In genomic region chr1:92756537-92756936, GRCh38 we compare ENCODE assay signal across 26 cellular contexts. TPM values are rescaled to one million over a fixed set of nuclear protein-coding genes. Genes with fewer than 3 reads are reported as not detected.
A peak's percentile ranks its signal among the peaks of the same experiment; 100 is the strongest.
DNase-seq lines count a peak whose midpoint lies in the region; ATAC-seq, FAIRE-seq and TF ChIP-seq lines count a peak whose summit lies in the region.
"Had no signal": no experiment of that assay in that cellular context is flagged by ENCODE, and none has a peak within 500 bp of the region (broad histone marks: within the 10 kb centered on the region; RNA-seq: fewer than 3 reads in every experiment).

No MANE protein-coding gene starts in this region.

- intact Hi-C loops in K562 (cut with micrococcal nuclease): no loop called here
- intact Hi-C loops in left ventricle myocardium superior (cut with micrococcal nuclease): no loop called here
- intact Hi-C loops in sigmoid colon (cut with DNase I): no loop called here
- intact Hi-C loops in CD4-positive, alpha-beta memory T cell (cut with micrococcal nuclease): no loop called here

- TF ChIP-seq EP300 in K562 (IDR thresholded peaks at IDR 0.05; ENCODE audit: low read length) (no peak), sigmoid colon (IDR thresholded peaks at IDR 0.05) (no peak)

- no peak overlapping the region for H3K4me2 ChIP-seq in K562 (ENCODE audit: insufficient read depth, low read length)
- H3K4me2 ChIP-seq: KMS-11 had no signal

- no peaks in the 10 kb centered on the region for H3K9me3 Mint-ChIP-seq in activated CD8-positive, alpha-beta memory T cell treated with anti-CD3 and anti-CD28 coated beads, Interleukin-2, amount 10 ng/mL, durations not matched to agents 7 days and 5 days (ENCODE audit: low read depth)
- peaks cover 0 to 2% (median 0%) of the 10 kb centered on the region in 8 donors for H3K9me3 Mint-ChIP-seq in CD4-positive, alpha-beta memory T cell
- H3K9me3 Mint-ChIP-seq: activated naive CD8-positive, alpha-beta T cell treated with anti-CD3 and anti-CD28 coated beads, Interleukin-2, amount 50 U/mL, for 24 hours; activated T-cell treated with anti-CD3 and anti-CD28 coated beads, Interleukin-2, amount 50 U/mL, for 24 hours; effector memory CD8-positive, alpha-beta T cell; memory B cell; T-helper 1 cell treated with Interleukin-12 subunit alpha and Interleukin-12 subunit beta and Interleukin-4 antibody, amounts not matched to agents 30 μg/mL and 1 μg/mL, for 36 hours had no signal

- TF ChIP-seq POLR2A in K562 (conservative IDR thresholded peaks at IDR 0.05): no peak
- TF ChIP-seq POLR2A in sigmoid colon (IDR thresholded peaks at IDR 0.05): no peak

- no peak for FAIRE-seq in K562 (lab: Jason Lieb, UNC)
- FAIRE-seq in D721Med (lab: Jason Lieb, UNC): no peak
- FAIRE-seq: colon, G401.6, keratinocyte had no signal

- H3K9me1 ChIP-seq in K562 (ENCODE audit: control insufficient read depth, insufficient read depth, low read length): no peaks in the 10 kb centered on the region

- no TSS peak for BruUV-seq in K562 (replicated peaks; lab: Mats Ljungman, UMichigan)

- peaks cover 24% of the 10 kb centered on the region for H3K27me3 Mint-ChIP-seq in activated CD8-positive, alpha-beta memory T cell treated with anti-CD3 and anti-CD28 coated beads, Interleukin-2, amount 10 ng/mL, durations not matched to agents 7 days and 5 days
- peaks cover 1 to 2% of the 10 kb centered on the region in 2 donors for H3K27me3 Mint-ChIP-seq in CD4-positive, alpha-beta memory T cell
- H3K27me3 Mint-ChIP-seq: activated T-cell treated with anti-CD3 and anti-CD28 coated beads, Interleukin-2, amount 50 U/mL, for 24 hours; memory B cell had no signal

- H3K9me3 ChIP-seq in K562 (replicated peaks; ENCODE audit: control insufficient read depth, insufficient read depth, low read depth, low read length): peaks cover 2% of the 10 kb centered on the region; the same call in 1 of the 2 replicates
- H3K9me3 ChIP-seq in sigmoid colon: no peaks in the 10 kb centered on the region
- no peaks in the 10 kb centered on the region for H3K9me3 ChIP-seq in CD4-positive, alpha-beta memory T cell (ENCODE audit: control insufficient read depth in 1 of 2, low read length in 2 of 2)
- H3K9me3 ChIP-seq: gastroesophageal sphincter, neutrophil, vagina had no signal

- TF ChIP-seq CTCF in K562 (IDR thresholded peaks at IDR 0.05 in 2 of 3, conservative IDR thresholded peaks at IDR 0.05 in 1 of 3; ENCODE audit: insufficient read depth in 2 of 3, low read depth in 1 of 3, low read length in 3 of 3) (no peak), sigmoid colon (IDR thresholded peaks at IDR 0.05) (no peak), D721Med (IDR thresholded peaks at IDR 0.05; ENCODE audit: insufficient read depth, missing control alignments) (no peak)

- H3K27ac ChIP-seq in K562 (ENCODE audit: extremely low read depth, low read depth, low read length) (no peak overlapping the region), sigmoid colon (peak overlapping the region in 3 of 4 donors; percentile 59 to 65 (median 59))
- no peak overlapping the region for H3K27ac ChIP-seq in CD4-positive, alpha-beta memory T cell (ENCODE audit: low read depth, low read length)
- H3K27ac ChIP-seq: KMS-11, neutrophil, SK-N-MC, vagina had no signal

- peaks cover 4 to 12% of the 10 kb centered on the region in 2 experiments; a peak in 4 of 5 replicates for H3K4me1 ChIP-seq in K562 (replicated peaks in 1 of 2; ENCODE audit: control insufficient read depth in 2 of 2, insufficient read depth in 2 of 2, low read length in 2 of 2)
- peaks cover 0 to 7% (median 3%) of the 10 kb centered on the region in 4 donors for H3K4me1 ChIP-seq in sigmoid colon
- H3K4me1 ChIP-seq in CD4-positive, alpha-beta memory T cell (ENCODE audit: insufficient read depth, low read length): no peaks in the 10 kb centered on the region
- H3K4me1 ChIP-seq: vagina had no signal

- WGBS in K562 (ENCODE audit: insufficient coverage, low coverage, missing lambda C conversion rate): 60% methylated on average over 4 of the region's 4 CpGs
- 97 to 98% methylated on average over 4 of the region's 4 CpGs for WGBS in sigmoid colon, 2 donors

- ATAC-seq in K562 (peak; percentile 61), left ventricle myocardium superior (peak; percentile 5)
- ATAC-seq in activated CD8-positive, alpha-beta memory T cell treated with anti-CD3 and anti-CD28 coated beads, Interleukin-2, amount 10 ng/mL, durations not matched to agents 7 days and 5 days: no peak
- ATAC-seq: activated naive CD8-positive, alpha-beta T cell treated with anti-CD3 and anti-CD28 coated beads, Interleukin-2, amount 50 U/mL, for 24 hours; effector memory CD8-positive, alpha-beta T cell; esophagus mucosa had no signal

- H3K27ac Mint-ChIP-seq in activated CD8-positive, alpha-beta memory T cell treated with anti-CD3 and anti-CD28 coated beads, Interleukin-2, amount 10 ng/mL, durations not matched to agents 7 days and 5 days: no peak overlapping the region
- no peak overlapping the region for H3K27ac Mint-ChIP-seq in CD4-positive, alpha-beta memory T cell
- H3K27ac Mint-ChIP-seq: activated naive CD8-positive, alpha-beta T cell treated with anti-CD3 and anti-CD28 coated beads, Interleukin-2, amount 50 U/mL, for 24 hours; activated T-cell treated with anti-CD3 and anti-CD28 coated beads, Interleukin-2, amount 50 U/mL, for 24 hours; effector memory CD8-positive, alpha-beta T cell; memory B cell; T-helper 1 cell treated with Interleukin-12 subunit alpha and Interleukin-12 subunit beta and Interleukin-4 antibody, amounts not matched to agents 30 μg/mL and 1 μg/mL, for 36 hours had no signal

- CTCF ChIA-PET in K562 (lab: Yijun Ruan, JAX; ENCODE audit: low intra/inter-chr PET ratio): no interaction called here
- CTCF ChIA-PET in activated CD8-positive, alpha-beta memory T cell treated with anti-CD3 and anti-CD28 coated beads, Interleukin-2, amount 10 ng/mL, durations not matched to agents 7 days and 5 days (lab: Charles Lee): interaction anchor here (1.6 kb wide), 1 partner anchor 32 kb away, joined by 3 read pairs; no protein-coding TSS in a partner anchor
- CTCF ChIA-PET in CD4-positive, alpha-beta memory T cell (lab: Charles Lee; ENCODE audit: partially characterized antibody): no interaction called here

- no peaks in the 10 kb centered on the region for H3K36me3 Mint-ChIP-seq in activated CD8-positive, alpha-beta memory T cell treated with anti-CD3 and anti-CD28 coated beads, Interleukin-2, amount 10 ng/mL, durations not matched to agents 7 days and 5 days
- H3K36me3 Mint-ChIP-seq in CD4-positive, alpha-beta memory T cell: no peaks in the 10 kb centered on the region

- TF ChIP-seq RAD21 in K562 (CRISPR knock-in tag; conservative IDR thresholded peaks at IDR 0.05 in 1 of 2, IDR thresholded peaks at IDR 0.05 in 1 of 2): no peak

- H4K20me1 ChIP-seq in K562 (replicated peaks; ENCODE audit: control insufficient read depth, insufficient read depth, low read length): no peaks in the 10 kb centered on the region

- no peak overlapping the region for H2AFZ ChIP-seq in K562 (ENCODE audit: low read depth, low read length)

- H3K27me3 ChIP-seq in K562 (ENCODE audit: control insufficient read depth in 2 of 2, insufficient read depth in 2 of 2, low read length in 2 of 2) (no peaks in the 10 kb centered on the region; a peak in 1 of 5 replicates), sigmoid colon (no peaks in the 10 kb centered on the region)
- H3K27me3 ChIP-seq in CD4-positive, alpha-beta memory T cell (ENCODE audit: insufficient read depth, low read length): no peaks in the 10 kb centered on the region
- H3K27me3 ChIP-seq: gastroesophageal sphincter, neutrophil, vagina had no signal

- no peak overlapping the region for H3K9ac ChIP-seq in K562 (ENCODE audit: insufficient read depth in 1 of 2, low read depth in 2 of 2, low read length in 2 of 2)
- H3K9ac ChIP-seq: KMS-11 had no signal

- no peak overlapping the region for H3K4me3 Mint-ChIP-seq in activated CD8-positive, alpha-beta memory T cell treated with anti-CD3 and anti-CD28 coated beads, Interleukin-2, amount 10 ng/mL, durations not matched to agents 7 days and 5 days
- no peak overlapping the region for H3K4me3 Mint-ChIP-seq in CD4-positive, alpha-beta memory T cell
- H3K4me3 Mint-ChIP-seq: activated naive CD8-positive, alpha-beta T cell treated with anti-CD3 and anti-CD28 coated beads, Interleukin-2, amount 50 U/mL, for 24 hours; activated T-cell treated with anti-CD3 and anti-CD28 coated beads, Interleukin-2, amount 50 U/mL, for 24 hours; CD14-positive monocyte; effector memory CD8-positive, alpha-beta T cell; memory B cell; T-helper 1 cell treated with Interleukin-12 subunit alpha and Interleukin-12 subunit beta and Interleukin-4 antibody, amounts not matched to agents 30 μg/mL and 1 μg/mL, for 36 hours had no signal

- H3K36me3 ChIP-seq in K562 (ENCODE audit: control insufficient read depth, insufficient read depth, low read length): peaks cover 7% of the 10 kb centered on the region; the same call in 1 of the 3 replicates
- H3K36me3 ChIP-seq in sigmoid colon: no peaks in the 10 kb centered on the region
- H3K36me3 ChIP-seq in CD4-positive, alpha-beta memory T cell (ENCODE audit: insufficient read depth, low read length): no peaks in the 10 kb centered on the region
- H3K36me3 ChIP-seq: gastroesophageal sphincter, neutrophil, vagina had no signal

- DNase-seq in DMS 273 treated with DMSO at 0.1 percent for 48 hours (lab: John Stamatoyannopoulos, UW) (peak; percentile 96), K562 (ENCODE audit: extremely low read depth in 1 of 4, low spot score in 3 of 4) (peak in 1 of 4 experiments; percentile 9), left ventricle myocardium superior (no peak), sigmoid colon (no peak), D721Med (ENCODE audit: insufficient read length, low spot score) (no peak), C1 segment of cervical spinal cord (lab: John Stamatoyannopoulos, UW) (no peak)
- DNase-seq in activated CD8-positive, alpha-beta memory T cell treated with anti-CD3 and anti-CD28 coated beads, Interleukin-2, amount 10 ng/mL, durations not matched to agents 7 days and 5 days: no peak
- DNase-seq in CD4-positive, alpha-beta memory T cell: no peak
- DNase-seq: activated gamma-delta T cell treated with Interleukin-2 at 50 U/mL for 16 hours; activated naive CD8-positive, alpha-beta T cell treated with anti-CD3 and anti-CD28 coated beads, Interleukin-2, amount 50 U/mL, for 24 hours; activated T-cell treated with anti-CD3 and anti-CD28 coated beads, Interleukin-2, amount 50 U/mL, for 24 hours; effector memory CD8-positive, alpha-beta T cell; NCI-H1436 treated with DMSO at 0.1 percent for 48 hours; NCI-H526 treated with DMSO at 0.1 percent for 48 hours had no signal

- H3K4me3 ChIP-seq in K562 (no peak overlapping the region), sigmoid colon (no peak overlapping the region)
- H3K4me3 ChIP-seq in CD4-positive, alpha-beta memory T cell (ENCODE audit: low read length in 2 of 2): no peak overlapping the region
- H3K4me3 ChIP-seq: gastroesophageal sphincter, SK-N-MC, vagina had no signal

- in situ Hi-C loops in K562 (cut with MboI): no loop called here

- POLR2A ChIA-PET in K562 (lab: Yijun Ruan, JAX): no interaction called here
- POLR2A ChIA-PET in CD4-positive, alpha-beta memory T cell (lab: Charles Lee; ENCODE audit: partially characterized antibody): no interaction called here

- no peaks in the 10 kb centered on the region for H3K4me1 Mint-ChIP-seq in activated CD8-positive, alpha-beta memory T cell treated with anti-CD3 and anti-CD28 coated beads, Interleukin-2, amount 10 ng/mL, durations not matched to agents 7 days and 5 days
- H3K4me1 Mint-ChIP-seq in CD4-positive, alpha-beta memory T cell: no peaks in the 10 kb centered on the region
- H3K4me1 Mint-ChIP-seq: activated naive CD8-positive, alpha-beta T cell treated with anti-CD3 and anti-CD28 coated beads, Interleukin-2, amount 50 U/mL, for 24 hours had no signal

- H3K79me2 ChIP-seq in K562 (ENCODE audit: control insufficient read depth, insufficient read depth, low read length): peaks cover 32% of the 10 kb centered on the region

RNA-seq across cellular contexts. Expression of gene EVI5, which starts 28.4 kb away (rescaled TPM):
- 14.6 and 66.4 TPM in 2 replicates for total RNA-seq in K562 (2011; cell fraction: chromatin; rRNA removed; ENCODE audit: low replicate concordance)
- total RNA-seq in K562 (2011; cell fraction: nucleolus; rRNA removed): 12.8 and 17.0 TPM in 2 replicates
- total RNA-seq in K562 (2011; cell fraction: nucleoplasm; rRNA removed): 17.1 and 20.8 TPM in 2 replicates
- total RNA-seq in K562 (2014; rRNA removed) (25.1 and 50.1 TPM in 2 replicates), K562 (2014; rRNA removed; fragmentation: Illumina TruSeq; extraction: Trizol) (13.7 and 18.5 TPM in 2 replicates), K562 (2015; rRNA removed; fragmentation: Illumina TruSeq; extraction: Trizol) (18.3 and 18.4 TPM in 2 replicates), K562 (2021) (16.5 and 18.7 TPM in 2 replicates), left ventricle myocardium superior (21.2 TPM), sigmoid colon (10 to 100 TPM; 39.9 to 53.5 (median 46.5) TPM)
- polyA plus RNA-seq in K562 (2011; rRNA removed) (4.9 and 6.3 TPM in 2 replicates), K562 (2014; fragmentation: Illumina TruSeq; extraction: Trizol) (5.5 and 6.0 TPM in 2 replicates), K562 (2014; fragmentation: Nextera tagmentation; extraction: Ambion mirVana) (1 to 10 TPM; 1.7 to 4.8 TPM), K562 (2014; rRNA removed) (16.2 and 19.6 TPM in 2 replicates), sigmoid colon (1 to 10 TPM; 4.5 to 4.9 (median 4.8) TPM)
- polyA plus RNA-seq in K562 (2011; cell fraction: cytosol; rRNA removed): 1.2 and 2.8 TPM in 2 replicates
- 5.2 and 6.8 TPM in 2 replicates for polyA plus RNA-seq in K562 (2011; cell fraction: nucleus; rRNA removed)
- 2.6 and 2.9 TPM in 2 replicates for polyA plus RNA-seq in K562 (2012)
- 23.8 and 27.2 TPM in 2 replicates for polyA minus RNA-seq in K562 (2011; rRNA and poly(A)+ RNA removed)
- 11.1 and 13.0 TPM in 2 replicates for polyA minus RNA-seq in K562 (2011; cell fraction: cytosol; rRNA and poly(A)+ RNA removed)
- polyA minus RNA-seq in K562 (2011; cell fraction: nucleus; rRNA and poly(A)+ RNA removed): 21.0 and 32.9 TPM in 2 replicates
- 10 to 100 TPM in 1 of 2 experiments, 1 to 10 TPM in 1; 2.6 to 14.0 TPM for total RNA-seq in activated CD8-positive, alpha-beta memory T cell treated with anti-CD3 and anti-CD28 coated beads, Interleukin-2, amount 10 ng/mL, durations not matched to agents 7 days and 5 days
- total RNA-seq in CD4-positive, alpha-beta memory T cell: 1 to 10 TPM in 1 of 2 experiments, under 1 TPM in 1; 0.93 to 1.7 TPM
- under 1 TPM; 0.16 to 0.21 TPM for polyA plus RNA-seq in CD4-positive, alpha-beta memory T cell

Comparison
In these comparisons a context has a peak if more than half of its experiments do, and no peak if none do; other contexts are left out.
1. H3K27ac ChIP-seq: peak in sigmoid colon (3 of 4); none in K562 (single experiment) and CD4-positive, alpha-beta memory T cell (single experiment).